Comparison of ENCODE assay signal across 14 cellular contexts in the genomic region with DNA sequence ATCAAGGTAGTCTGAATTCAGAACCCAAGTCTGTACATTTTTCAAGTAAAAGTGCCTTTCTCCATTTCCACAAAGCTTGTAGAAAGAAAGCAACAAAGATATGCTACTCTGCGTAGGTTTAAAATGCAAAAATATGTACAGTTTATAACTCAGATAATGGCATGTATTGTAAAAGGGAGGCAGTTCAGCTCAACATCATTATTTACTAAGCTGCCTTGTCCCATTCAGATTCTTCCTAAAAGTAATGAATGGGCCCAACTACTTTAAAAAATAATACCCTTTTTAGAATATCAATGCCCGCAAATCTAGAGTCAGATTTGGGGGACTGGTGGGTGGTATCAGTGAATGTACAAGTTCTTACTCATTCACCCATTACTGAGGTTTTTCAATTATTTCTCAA.
"Had no signal": no experiment of that assay in that cellular context is flagged by ENCODE, and none has a peak within 500 bp of the region (broad histone marks: within the 10 kb centered on the region; RNA-seq: fewer than 3 reads in every experiment).

No MANE protein-coding gene starts in this region.

- H3K4me3 ChIP-seq: cardiac muscle cell, SJSA1, stomach had no signal

- H3K4me3 Mint-ChIP-seq: activated CD8-positive, alpha-beta T cell treated with anti-CD3 and anti-CD28 coated beads, Interleukin-2, amount 10 ng/mL, durations not matched to agents 7 days and 5 days; activated naive CD8-positive, alpha-beta T cell treated with anti-CD3 and anti-CD28 coated beads, Interleukin-2, amount 50 U/mL, for 24 hours; nephron progenitor cell had no signal

- H3K27me3 ChIP-seq: cardiac muscle cell, SJSA1, stomach had no signal

- H3K27ac Mint-ChIP-seq: activated CD8-positive, alpha-beta T cell treated with anti-CD3 and anti-CD28 coated beads, Interleukin-2, amount 10 ng/mL, durations not matched to agents 7 days and 5 days; activated naive CD8-positive, alpha-beta T cell treated with anti-CD3 and anti-CD28 coated beads, Interleukin-2, amount 50 U/mL, for 24 hours had no signal

- H3K9me3 ChIP-seq: SJSA1, stomach had no signal

- DNase-seq: activated CD4-positive, alpha-beta T cell treated with anti-CD3 and anti-CD28 coated beads for 4 hours; activated CD8-positive, alpha-beta memory T cell treated with anti-CD3 and anti-CD28 coated beads, Interleukin-2, amount 50 U/mL, for 48 hours; activated CD8-positive, alpha-beta T cell treated with anti-CD3 and anti-CD28 coated beads, Interleukin-2, amount 10 ng/mL, durations not matched to agents 7 days and 5 days; activated naive CD4-positive, alpha-beta T cell; activated naive CD8-positive, alpha-beta T cell treated with anti-CD3 and anti-CD28 coated beads, Interleukin-2, amount 50 U/mL, for 24 hours; cortex of kidney; glutamatergic neuron; nephron progenitor cell; stimulated activated CD4-positive, alpha-beta T cell treated with anti-CD3 and anti-CD28 coated beads, Interleukin-4, amount 100 ng/mL, for 4 hours; stomach; SW 1271 had no signal

- H3K27ac ChIP-seq: cardiac muscle cell, VCaP had no signal

- H3K27me3 Mint-ChIP-seq: activated naive CD8-positive, alpha-beta T cell treated with anti-CD3 and anti-CD28 coated beads, Interleukin-2, amount 50 U/mL, for 24 hours had no signal

- H3K4me1 Mint-ChIP-seq: activated naive CD8-positive, alpha-beta T cell treated with anti-CD3 and anti-CD28 coated beads, Interleukin-2, amount 50 U/mL, for 24 hours; nephron progenitor cell had no signal

- H3K9me3 Mint-ChIP-seq: nephron progenitor cell had no signal
